In genomic region chr1:236469466-236469865, GRCh38 we compare ENCODE assay signal across 3 cellular contexts.
"Had no signal": no experiment of that assay in that cellular context is flagged by ENCODE, and none has a peak within 500 bp of the region (broad histone marks: within the 10 kb centered on the region; RNA-seq: fewer than 3 reads in every experiment).

No MANE protein-coding gene starts in this region.

- DNase-seq: GDM1, GF-D8 had no signal

- H3K4me3 ChIP-seq: GM12878 had no signal
